In genomic region chr4:184328022-184328736, GRCh38 we compare ENCODE assay signal across 8 cellular contexts.
A peak's percentile ranks its signal among the peaks of the same experiment; 100 is the strongest.
DNase-seq lines count a peak whose midpoint lies in the region; ATAC-seq and TF ChIP-seq lines count a peak whose summit lies in the region.

No MANE protein-coding gene starts in this region.

- H3K4me1 Mint-ChIP-seq in nephron progenitor cell, result no peaks in the 10 kb centered on the region
- peaks cover 25% of the 10 kb centered on the region for H3K4me1 Mint-ChIP-seq in activated T-helper 2 cell treated with anti-CD3 and anti-CD28 coated beads, Interferon-gamma antibody, Interleukin-2, Interleukin-4, amounts not matched to agents 10 μg/mL and 5 μg/mL and 100 μg/mL, durations not matched to agents 14 hours and 24 hours and 36 hours (ENCODE audit: low read depth)

- no peak overlapping the region for H3K27ac Mint-ChIP-seq in nephron progenitor cell
- no peak overlapping the region for H3K27ac Mint-ChIP-seq in activated T-helper 2 cell treated with anti-CD3 and anti-CD28 coated beads, Interferon-gamma antibody, Interleukin-2, Interleukin-4, amounts not matched to agents 10 μg/mL and 5 μg/mL and 100 μg/mL, durations not matched to agents 14 hours and 24 hours and 36 hours

- H3K9me3 ChIP-seq in esophagus squamous epithelium, result no peaks in the 10 kb centered on the region

- no peaks in the 10 kb centered on the region for H3K27me3 ChIP-seq in esophagus squamous epithelium

- peaks cover 5% of the 10 kb centered on the region for H3K9me3 Mint-ChIP-seq in nephron progenitor cell
- no peaks in the 10 kb centered on the region for H3K9me3 Mint-ChIP-seq in activated T-helper 2 cell treated with anti-CD3 and anti-CD28 coated beads, Interferon-gamma antibody, Interleukin-2, Interleukin-4, amounts not matched to agents 10 μg/mL and 5 μg/mL and 100 μg/mL, durations not matched to agents 14 hours and 24 hours and 36 hours

- no peak overlapping the region for H3K4me3 Mint-ChIP-seq in nephron progenitor cell
- H3K4me3 Mint-ChIP-seq in activated T-helper 2 cell treated with anti-CD3 and anti-CD28 coated beads, Interferon-gamma antibody, Interleukin-2, Interleukin-4, amounts not matched to agents 10 μg/mL and 5 μg/mL and 100 μg/mL, durations not matched to agents 14 hours and 24 hours and 36 hours (ENCODE audit: low read depth), result no peak overlapping the region

- no peak for TF ChIP-seq POLR2A in esophagus squamous epithelium (IDR thresholded peaks at IDR 0.05)

- ATAC-seq in GM21381 (IDR thresholded peaks at IDR 0.05; ENCODE audit: unreplicated experiment) (peak; percentile 57), HG03558 (IDR thresholded peaks at IDR 0.05; ENCODE audit: extremely low read depth, unreplicated experiment) (peak; percentile 63)

- H3K36me3 ChIP-seq in esophagus squamous epithelium, result no peaks in the 10 kb centered on the region

- DNase-seq in GM13976 (ENCODE audit: low spot score) (peak; percentile 63), esophagus squamous epithelium (lab: John Stamatoyannopoulos, UW) (peak; percentile 4), nephron progenitor cell (no peak), NCI-H1417 treated with DMSO at 0.1 percent for 48 hours (lab: John Stamatoyannopoulos, UW) (no peak), NCI-H2171 (lab: John Stamatoyannopoulos, UW) (no peak)
- DNase-seq in activated T-helper 2 cell treated with anti-CD3 and anti-CD28 coated beads, Interferon-gamma antibody, Interleukin-2, Interleukin-4, amounts not matched to agents 10 μg/mL and 5 μg/mL and 100 μg/mL, durations not matched to agents 14 hours and 24 hours and 36 hours (ENCODE audit: low spot score), result no peak

- H3K27me3 Mint-ChIP-seq in nephron progenitor cell (ENCODE audit: low read depth, poor library complexity), result peaks cover 4% of the 10 kb centered on the region
- H3K27me3 Mint-ChIP-seq in activated T-helper 2 cell treated with anti-CD3 and anti-CD28 coated beads, Interferon-gamma antibody, Interleukin-2, Interleukin-4, amounts not matched to agents 10 μg/mL and 5 μg/mL and 100 μg/mL, durations not matched to agents 14 hours and 24 hours and 36 hours (ENCODE audit: low read depth), result no peaks in the 10 kb centered on the region

- H3K4me3 ChIP-seq in esophagus squamous epithelium, result no peak overlapping the region

- H3K4me1 ChIP-seq in esophagus squamous epithelium, result peaks cover 17 to 57% (median 29%) of the 10 kb centered on the region in 3 donors

- peak overlapping the region; percentile 74 to 89 (median 84) for H3K27ac ChIP-seq in esophagus squamous epithelium

- in situ Hi-C loops in GM13976 (cut with MboI; ENCODE audit: low sequenced_read_pairs, unreplicated experiment), result no loop called here

- 36 to 42% methylated on average over 7 of the region's 7 CpGs for WGBS in esophagus squamous epithelium, 2 donors

- intact Hi-C loops in esophagus squamous epithelium (cut with DNase I), result no loop called here
- intact Hi-C loops in activated T-helper 2 cell treated with anti-CD3 and anti-CD28 coated beads, Interferon-gamma antibody, Interleukin-2, Interleukin-4, amounts not matched to agents 10 μg/mL and 5 μg/mL and 100 μg/mL, durations not matched to agents 14 hours and 24 hours and 36 hours (cut with micrococcal nuclease), result no loop called here

- TF ChIP-seq CTCF in GM13976 (IDR thresholded peaks at IDR 0.05; ENCODE audit: borderline replicate concordance, control extremely low read depth, extremely low read depth, insufficient read depth, missing control alignments) (no peak), esophagus squamous epithelium (IDR thresholded peaks at IDR 0.05) (peak in 1 of 6 experiments; percentile 35), nephron progenitor cell (IDR thresholded peaks at IDR 0.05) (no peak)

- no peaks in the 10 kb centered on the region for H3K36me3 Mint-ChIP-seq in nephron progenitor cell (ENCODE audit: low read depth)
- no peaks in the 10 kb centered on the region for H3K36me3 Mint-ChIP-seq in activated T-helper 2 cell treated with anti-CD3 and anti-CD28 coated beads, Interferon-gamma antibody, Interleukin-2, Interleukin-4, amounts not matched to agents 10 μg/mL and 5 μg/mL and 100 μg/mL, durations not matched to agents 14 hours and 24 hours and 36 hours (ENCODE audit: low read depth)

Comparison
In these comparisons a context has a peak if more than half of its experiments do, and no peak if none do; other contexts are left out.
1. DNase-seq: peak in GM13976 (single experiment) and esophagus squamous epithelium (single experiment); none in nephron progenitor cell (single experiment), NCI-H1417 treated with DMSO at 0.1 percent for 48 hours (single experiment), NCI-H2171 (single experiment) and activated T-helper 2 cell treated with anti-CD3 and anti-CD28 coated beads, Interferon-gamma antibody, Interleukin-2, Interleukin-4, amounts not matched to agents 10 μg/mL and 5 μg/mL and 100 μg/mL, durations not matched to agents 14 hours and 24 hours and 36 hours (single experiment).